23 cellular contexts compared by ENCODE assay signal in the genomic region with DNA sequence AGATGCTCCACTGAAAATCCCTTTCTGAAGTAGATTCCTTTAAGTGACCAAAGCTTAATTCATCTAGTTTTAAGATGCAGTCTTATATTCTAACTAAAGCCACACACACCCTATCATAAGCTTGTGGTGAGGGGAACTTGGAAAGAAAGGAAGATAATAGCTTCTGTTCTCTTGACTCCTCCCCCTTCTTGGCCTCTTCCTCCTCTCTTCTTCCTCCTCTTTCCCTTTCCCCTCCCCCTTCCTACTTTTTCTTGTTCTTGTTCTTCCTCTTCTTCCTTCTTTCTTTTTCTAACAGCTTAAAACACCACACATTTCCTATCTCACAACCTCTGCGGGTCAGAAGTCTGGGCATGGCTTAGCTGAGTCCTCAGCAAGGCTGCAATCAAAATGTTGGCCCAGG. TPM values are rescaled to one million over a fixed set of nuclear protein-coding genes. Genes with fewer than 3 reads are reported as not detected.
DNase-seq lines count a peak whose midpoint lies in the region; ATAC-seq and TF ChIP-seq lines count a peak whose summit lies in the region.
"Had no signal": no experiment of that assay in that cellular context is flagged by ENCODE, and none has a peak within 500 bp of the region (broad histone marks: within the 10 kb centered on the region; RNA-seq: fewer than 3 reads in every experiment).

No MANE protein-coding gene starts in this region.

- H3K36me3 Mint-ChIP-seq in activated naive CD4-positive, alpha-beta T cell treated with anti-CD3 and anti-CD28 coated beads, Interleukin-2, amount 10 ng/mL, durations not matched to agents 7 days and 5 days: peaks cover 79% of the 10 kb centered on the region
- peaks cover 4% of the 10 kb centered on the region for H3K36me3 Mint-ChIP-seq in T-helper 17 cell (ENCODE audit: low read depth)
- H3K36me3 Mint-ChIP-seq in stimulated activated effector memory CD8-positive, alpha-beta T cell treated with anti-CD3 and anti-CD28 coated beads, Interleukin-12 subunit alpha, Interleukin-12 subunit beta, amount 100 ng/mL, for 72 hours: peaks cover 39% of the 10 kb centered on the region

- H3K27me3 ChIP-seq in Loucy (ENCODE audit: insufficient read depth, low read length, poor library complexity, severe bottlenecking): no peaks in the 10 kb centered on the region
- H3K27me3 ChIP-seq in upper lobe of left lung: no peaks in the 10 kb centered on the region
- H3K27me3 ChIP-seq: SJSA1 had no signal

- H3K4me1 ChIP-seq in Loucy (ENCODE audit: insufficient read depth, low read length, poor library complexity, severe bottlenecking) (peaks cover 42% of the 10 kb centered on the region), upper lobe of left lung (peaks cover 0 to 10% (median 4%) of the 10 kb centered on the region in 4 donors)
- H3K4me1 ChIP-seq: psoas muscle had no signal

- no peak overlapping the region for H3K4me3 Mint-ChIP-seq in activated naive CD4-positive, alpha-beta T cell treated with anti-CD3 and anti-CD28 coated beads, Interleukin-2, amount 10 ng/mL, durations not matched to agents 7 days and 5 days
- peak overlapping the region; percentile 66 for H3K4me3 Mint-ChIP-seq in T-helper 17 cell
- no peak overlapping the region for H3K4me3 Mint-ChIP-seq in stimulated activated effector memory CD8-positive, alpha-beta T cell treated with anti-CD3 and anti-CD28 coated beads, Interleukin-12 subunit alpha, Interleukin-12 subunit beta, amount 100 ng/mL, for 72 hours
- H3K4me3 Mint-ChIP-seq: nephron had no signal

- no peaks in the 10 kb centered on the region for H3K9me2 ChIP-seq in Loucy (replicated peaks; ENCODE audit: low read depth, low read length)

- 71 to 80% methylated on average over 1 of the region's 1 CpG for WGBS in upper lobe of left lung, 2 donors

- H3K9me3 ChIP-seq in Loucy (ENCODE audit: insufficient read depth, low read depth, low read length) (no peaks in the 10 kb centered on the region), T-helper 17 cell (ENCODE audit: control insufficient read depth, low read length, poor library complexity, severe bottlenecking) (peaks cover 5% of the 10 kb centered on the region), upper lobe of left lung (no peaks in the 10 kb centered on the region)
- H3K9me3 ChIP-seq: psoas muscle, SJSA1 had no signal

- peaks cover 1% of the 10 kb centered on the region for H3K9me3 Mint-ChIP-seq in activated naive CD4-positive, alpha-beta T cell treated with anti-CD3 and anti-CD28 coated beads, Interleukin-2, amount 10 ng/mL, durations not matched to agents 7 days and 5 days
- no peaks in the 10 kb centered on the region for H3K9me3 Mint-ChIP-seq in stimulated activated effector memory CD8-positive, alpha-beta T cell treated with anti-CD3 and anti-CD28 coated beads, Interleukin-12 subunit alpha, Interleukin-12 subunit beta, amount 100 ng/mL, for 72 hours
- H3K9me3 Mint-ChIP-seq: nephron had no signal

- no peak overlapping the region for H3K9ac ChIP-seq in Loucy (ENCODE audit: low read depth, low read length, poor library complexity, severe bottlenecking)

- TF ChIP-seq CTCF in Loucy (conservative IDR thresholded peaks at IDR 0.05; ENCODE audit: low read length): no peak
- no peak for TF ChIP-seq CTCF in upper lobe of left lung (IDR thresholded peaks at IDR 0.05)

- peak overlapping the region; percentile 64 for H3K27ac Mint-ChIP-seq in activated naive CD4-positive, alpha-beta T cell treated with anti-CD3 and anti-CD28 coated beads, Interleukin-2, amount 10 ng/mL, durations not matched to agents 7 days and 5 days
- peak overlapping the region; percentile 95 for H3K27ac Mint-ChIP-seq in T-helper 17 cell
- peak overlapping the region; percentile 23 for H3K27ac Mint-ChIP-seq in stimulated activated effector memory CD8-positive, alpha-beta T cell treated with anti-CD3 and anti-CD28 coated beads, Interleukin-12 subunit alpha, Interleukin-12 subunit beta, amount 100 ng/mL, for 72 hours
- H3K27ac Mint-ChIP-seq: nephron had no signal

- no peak for TF ChIP-seq EP300 in upper lobe of left lung (IDR thresholded peaks at IDR 0.05)

- DNase-seq in activated naive CD4-positive, alpha-beta T cell treated with anti-CD3 and anti-CD28 coated beads, Interleukin-2, amount 10 ng/mL, durations not matched to agents 7 days and 5 days: no peak
- DNase-seq in activated naive CD4-positive, alpha-beta T cell (lab: John Stamatoyannopoulos, UW): no peak
- no peak for DNase-seq in T-helper 17 cell
- no peak for DNase-seq in stimulated activated effector memory CD8-positive, alpha-beta T cell treated with anti-CD3 and anti-CD28 coated beads, Interleukin-12 subunit alpha, Interleukin-12 subunit beta, amount 100 ng/mL, for 72 hours (ENCODE audit: low spot score in 2 of 2)
- no peak for DNase-seq in upper lobe of left lung
- DNase-seq in COLO668 (lab: John Stamatoyannopoulos, UW; ENCODE audit: unreplicated experiment): no peak
- DNase-seq: DMS53; foreskin melanocyte; mesenchymal stem cell; NCI-H1436; NCI-H2171; NCI-H526 treated with DMSO at 0.1 percent for 48 hours; psoas muscle; small intestine; stimulated activated CD4-positive, alpha-beta T cell treated with anti-CD3 and anti-CD28 coated beads, Interleukin-4, amount 100 ng/mL, for 4 hours had no signal

- H3K4me3 ChIP-seq in Loucy (ENCODE audit: low read length, poor library complexity, severe bottlenecking): no peak overlapping the region
- no peak overlapping the region for H3K4me3 ChIP-seq in upper lobe of left lung
- H3K4me3 ChIP-seq: psoas muscle, SJSA1 had no signal

- H3K36me3 ChIP-seq in Loucy (ENCODE audit: insufficient read depth, low read length): no peaks in the 10 kb centered on the region
- peaks cover 0 to 24% (median 1%) of the 10 kb centered on the region in 4 donors for H3K36me3 ChIP-seq in upper lobe of left lung

- no peaks in the 10 kb centered on the region for H3K79me2 ChIP-seq in Loucy (ENCODE audit: insufficient read depth, low read length)

- H2AFZ ChIP-seq in Loucy (ENCODE audit: low read length): peak overlapping the region; percentile 86

- ATAC-seq in T-helper 17 cell (no peak), upper lobe of left lung (ENCODE audit: low FRiP score in 2 of 2) (no peak), GM18520 (IDR thresholded peaks at IDR 0.05; ENCODE audit: unreplicated experiment) (no peak)
- ATAC-seq in stimulated activated effector memory CD8-positive, alpha-beta T cell treated with anti-CD3 and anti-CD28 coated beads, Interleukin-12 subunit alpha, Interleukin-12 subunit beta, amount 100 ng/mL, for 72 hours: no peak
- ATAC-seq: psoas muscle had no signal

- H4K20me1 ChIP-seq in Loucy (ENCODE audit: insufficient read depth, low read length, poor library complexity, severe bottlenecking): no peaks in the 10 kb centered on the region

- H3K27ac ChIP-seq in upper lobe of left lung: no peak overlapping the region
- H3K27ac ChIP-seq: epithelial cell of prostate, psoas muscle, SJSA1 had no signal

- no peak for TF ChIP-seq POLR2A in upper lobe of left lung (IDR thresholded peaks at IDR 0.05)

- H3K4me2 ChIP-seq in Loucy (ENCODE audit: low read depth, low read length, poor library complexity, severe bottlenecking): no peak overlapping the region

- H3K27me3 Mint-ChIP-seq in activated naive CD4-positive, alpha-beta T cell treated with anti-CD3 and anti-CD28 coated beads, Interleukin-2, amount 10 ng/mL, durations not matched to agents 7 days and 5 days: no peaks in the 10 kb centered on the region
- no peaks in the 10 kb centered on the region for H3K27me3 Mint-ChIP-seq in T-helper 17 cell

- H3F3A ChIP-seq in Loucy (ENCODE audit: low read depth): peaks cover 5% of the 10 kb centered on the region; the same call in 1 of the 2 replicates

- peaks cover 90% of the 10 kb centered on the region for H3K4me1 Mint-ChIP-seq in activated naive CD4-positive, alpha-beta T cell treated with anti-CD3 and anti-CD28 coated beads, Interleukin-2, amount 10 ng/mL, durations not matched to agents 7 days and 5 days
- H3K4me1 Mint-ChIP-seq in T-helper 17 cell: peaks cover 18% of the 10 kb centered on the region
- H3K4me1 Mint-ChIP-seq in stimulated activated effector memory CD8-positive, alpha-beta T cell treated with anti-CD3 and anti-CD28 coated beads, Interleukin-12 subunit alpha, Interleukin-12 subunit beta, amount 100 ng/mL, for 72 hours: peaks cover 60% of the 10 kb centered on the region
- H3K4me1 Mint-ChIP-seq: nephron had no signal

- CTCF ChIA-PET in activated naive CD4-positive, alpha-beta T cell treated with anti-CD3 and anti-CD28 coated beads, Interleukin-2, amount 10 ng/mL, durations not matched to agents 7 days and 5 days (lab: Charles Lee): interaction anchor here (0.8 to 1.9 kb wide), 5 partner anchors 10 to 229 kb away, joined by 3 to 6 read pairs (median 3); no protein-coding TSS in a partner anchor

RNA-seq across cellular contexts. Expression of gene IL7R, which starts 23.5 kb away (rescaled TPM):
- 1,000 to 10,000 TPM in 1 of 2 donors, 100 to 1,000 TPM in 1; 860 to 1,128 TPM for total RNA-seq in T-helper 17 cell
- 100 to 1,000 TPM in 2 of 6 donors, 10 to 100 TPM in 4; 86.8 to 139 (median 94.7) TPM for total RNA-seq in upper lobe of left lung

RNA-seq across cellular contexts. Expression of gene CAPSL, which starts 58.3 kb away (rescaled TPM):
- total RNA-seq in T-helper 17 cell (not detected), upper lobe of left lung (10 to 100 TPM in 1 of 6 donors, 1 to 10 TPM in 3, not detected in 2; 5.0 to 35.9 (median 7.5) TPM)
- total RNA-seq: bronchial epithelial cell, dermis microvascular lymphatic vessel endothelial cell, psoas muscle, subcutaneous adipose tissue had no signal

Comparison
In these comparisons a context has a peak if more than half of its experiments do, and no peak if none do; other contexts are left out.
1. H3K27ac Mint-ChIP-seq: peak in every context shown above with its lines; median percentile 95 in T-helper 17 cell; 64 in activated naive CD4-positive, alpha-beta T cell treated with anti-CD3 and anti-CD28 coated beads, Interleukin-2, amount 10 ng/mL, durations not matched to agents 7 days and 5 days; 23 in stimulated activated effector memory CD8-positive, alpha-beta T cell treated with anti-CD3 and anti-CD28 coated beads, Interleukin-12 subunit alpha, Interleukin-12 subunit beta, amount 100 ng/mL, for 72 hours.
2. RNA of gene IL7R, which starts 23.5 kb away (total RNA-seq): 860 to 1,128 TPM in T-helper 17 cell; 86.8 to 139 TPM in upper lobe of left lung; every median in the first group is over 4 times any median in the second.